11 cellular contexts compared by ENCODE assay signal in the genomic region with DNA sequence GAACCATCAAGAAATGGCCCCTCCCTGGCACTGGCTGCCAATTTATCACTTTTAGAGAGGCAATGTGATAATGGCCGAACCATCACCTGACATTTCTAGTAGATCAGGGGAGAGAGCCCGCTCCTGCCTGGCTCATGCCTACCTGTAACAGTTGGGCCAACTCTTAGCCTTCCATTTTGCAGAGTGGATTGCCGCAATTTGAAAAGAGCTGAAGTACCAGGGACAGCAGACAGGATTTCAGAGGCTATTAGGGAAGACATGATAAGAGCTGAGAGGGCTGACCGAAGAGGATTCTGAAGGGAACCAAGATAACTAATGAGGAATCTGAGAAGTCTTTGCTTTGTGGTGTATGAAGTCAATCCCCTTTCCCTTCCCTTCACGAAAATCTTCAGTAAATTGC.
"Had no signal": no experiment of that assay in that cellular context is flagged by ENCODE, and none has a peak within 500 bp of the region (broad histone marks: within the 10 kb centered on the region; RNA-seq: fewer than 3 reads in every experiment).

No MANE protein-coding gene starts in this region.

- H3K27me3 Mint-ChIP-seq: IgD-negative memory B cell had no signal

- DNase-seq: GM23248, H9, HCEC 1CT, HFFc6, KBM-7 had no signal

- H3K4me1 Mint-ChIP-seq: IgD-negative memory B cell had no signal

- H3K27ac ChIP-seq: GM23248, HL-60, KMS-11 had no signal

- ATAC-seq: HepG2 had no signal

- FAIRE-seq: H1, H54, HepG2 had no signal

- H3K27ac Mint-ChIP-seq: HFFc6, IgD-negative memory B cell had no signal

- H3K4me3 ChIP-seq: GM23248 had no signal

- H3K4me3 Mint-ChIP-seq: H9, HFFc6, IgD-negative memory B cell had no signal

- H3K9ac ChIP-seq: GM23248, KMS-11 had no signal

- H3K9me3 Mint-ChIP-seq: IgD-negative memory B cell had no signal

- H2AFZ ChIP-seq: GM23248 had no signal

- H3K4me2 ChIP-seq: KMS-11 had no signal

- H3K36me3 Mint-ChIP-seq: IgD-negative memory B cell had no signal
